In genomic region chr2:172288603-172289002, GRCh38 we compare ENCODE assay signal across 13 cellular contexts.
DNase-seq lines count a peak whose midpoint lies in the region; ATAC-seq, FAIRE-seq and TF ChIP-seq lines count a peak whose summit lies in the region.
"Had no signal": no experiment of that assay in that cellular context is flagged by ENCODE, and none has a peak within 500 bp of the region (broad histone marks: within the 10 kb centered on the region; RNA-seq: fewer than 3 reads in every experiment).

No MANE protein-coding gene starts in this region.

- no peak overlapping the region for H3K4me3 ChIP-seq in MM.1S (ENCODE audit: low read length)
- H3K4me3 ChIP-seq in H7 (ENCODE audit: insufficient read depth, low read depth, low read length) = no peak overlapping the region
- no peak overlapping the region for H3K4me3 ChIP-seq in HepG2 (replicated peaks in 1 of 3; ENCODE audit: insufficient read depth in 1 of 3, low read depth in 2 of 3, low read length in 3 of 3)
- H3K4me3 ChIP-seq: lower lobe of right lung, skin epidermis had no signal

- H4K20me1 ChIP-seq in MM.1S (ENCODE audit: insufficient read depth, low read length) = no peaks in the 10 kb centered on the region
- H4K20me1 ChIP-seq in HepG2 (ENCODE audit: insufficient read depth, low read length) = no peaks in the 10 kb centered on the region

- ATAC-seq in HepG2 = no peak
- ATAC-seq: esophagus mucosa, lower lobe of right lung had no signal

- CTCF ChIA-PET in activated CD4-positive, alpha-beta memory T cell treated with anti-CD3 and anti-CD28 coated beads for 36 hours (lab: Charles Lee) = interaction anchor here (1.7 kb wide), 1 partner anchor 173 kb away, joined by 7 read pairs; no protein-coding TSS in a partner anchor
- CTCF ChIA-PET in activated CD4-positive, alpha-beta memory T cell treated with anti-CD3 and anti-CD28 coated beads, Interleukin-2, amount 10 ng/mL, durations not matched to agents 7 days and 5 days (lab: Charles Lee) = no interaction called here
- CTCF ChIA-PET in HepG2 (lab: Yijun Ruan, JAX; ENCODE audit: low intra/inter-chr PET ratio, low total read pairs) = no interaction called here

- no peak for TF ChIP-seq CTCF in MM.1S (IDR thresholded peaks at IDR 0.05; ENCODE audit: low read length)
- TF ChIP-seq CTCF in HepG2 (CRISPR knock-in tag; IDR thresholded peaks at IDR 0.05) = no peak

- no peaks in the 10 kb centered on the region for H3K36me3 Mint-ChIP-seq in activated CD4-positive, alpha-beta memory T cell treated with anti-CD3 and anti-CD28 coated beads for 36 hours
- no peaks in the 10 kb centered on the region for H3K36me3 Mint-ChIP-seq in activated CD4-positive, alpha-beta memory T cell treated with anti-CD3 and anti-CD28 coated beads, Interleukin-2, amount 10 ng/mL, durations not matched to agents 7 days and 5 days (ENCODE audit: low read depth)

- peaks cover 18% of the 10 kb centered on the region for H3K4me1 Mint-ChIP-seq in activated CD4-positive, alpha-beta memory T cell treated with anti-CD3 and anti-CD28 coated beads for 36 hours (ENCODE audit: low read depth)
- peaks cover 7% of the 10 kb centered on the region for H3K4me1 Mint-ChIP-seq in activated CD4-positive, alpha-beta memory T cell treated with anti-CD3 and anti-CD28 coated beads, Interleukin-2, amount 10 ng/mL, durations not matched to agents 7 days and 5 days
- H3K4me1 Mint-ChIP-seq: B cell had no signal

- H3K4me1 ChIP-seq in MM.1S (ENCODE audit: low read length) (no peaks in the 10 kb centered on the region), HepG2 (ENCODE audit: insufficient read depth, low read length) (no peaks in the 10 kb centered on the region)

- H3K27me3 Mint-ChIP-seq in activated CD4-positive, alpha-beta memory T cell treated with anti-CD3 and anti-CD28 coated beads for 36 hours = no peaks in the 10 kb centered on the region
- peaks cover 8% of the 10 kb centered on the region for H3K27me3 Mint-ChIP-seq in activated CD4-positive, alpha-beta memory T cell treated with anti-CD3 and anti-CD28 coated beads, Interleukin-2, amount 10 ng/mL, durations not matched to agents 7 days and 5 days

- FAIRE-seq in HepG2 (lab: Jason Lieb, UNC) = no peak

- TF ChIP-seq EP300 in HepG2 (IDR thresholded peaks at IDR 0.05; ENCODE audit: low read depth in 2 of 2, low read length in 2 of 2) = no peak
- TF ChIP-seq EP300 in HepG2 (CRISPR knock-in tag; IDR thresholded peaks at IDR 0.05; ENCODE audit: borderline replicate concordance) = no peak

- no peaks in the 10 kb centered on the region for H3F3A ChIP-seq in MM.1S (ENCODE audit: insufficient read depth, low read length)

- H3K79me2 ChIP-seq in MM.1S (ENCODE audit: low read length) (no peaks in the 10 kb centered on the region), HepG2 (ENCODE audit: insufficient read depth, low read length) (no peaks in the 10 kb centered on the region)

- POLR2A ChIA-PET in activated CD4-positive, alpha-beta memory T cell treated with anti-CD3 and anti-CD28 coated beads for 36 hours (lab: Charles Lee) = no interaction called here
- POLR2A ChIA-PET in activated CD4-positive, alpha-beta memory T cell treated with anti-CD3 and anti-CD28 coated beads, Interleukin-2, amount 10 ng/mL, durations not matched to agents 7 days and 5 days (lab: Charles Lee) = no interaction called here
- POLR2A ChIA-PET in HepG2 (lab: Yijun Ruan, JAX) = no interaction called here

- H3K27me3 ChIP-seq in MM.1S (replicated peaks; ENCODE audit: insufficient read depth, low read length) (no peaks in the 10 kb centered on the region), H7 (ENCODE audit: control insufficient read depth, insufficient read depth, low read length) (no peaks in the 10 kb centered on the region), HepG2 (ENCODE audit: control insufficient read depth in 1 of 2, insufficient read depth in 2 of 2, low read length in 2 of 2) (peaks cover 0 to 9% of the 10 kb centered on the region in 2 experiments; a peak in 1 of 5 replicates)

- H3K4me2 ChIP-seq in MM.1S (ENCODE audit: low read depth, low read length) (no peak overlapping the region), HepG2 (ENCODE audit: low read depth, low read length) (no peak overlapping the region)

- in situ Hi-C loops in HepG2 (cut with HindIII; ENCODE audit: extremely low pct_ligation_motif_present, low pct_unique_long_range_greater_than_20kb) = no loop called here

- 9% methylated on average over 1 of the region's 1 CpG for WGBS in HepG2 (ENCODE audit: low lambda C conversion rate)

- no peak overlapping the region for H2AFZ ChIP-seq in MM.1S (ENCODE audit: low read length)
- no peak overlapping the region for H2AFZ ChIP-seq in HepG2 (ENCODE audit: low read length)

- peak; percentile 53 for DNase-seq in activated CD4-positive, alpha-beta memory T cell treated with anti-CD3 and anti-CD28 coated beads for 36 hours
- no peak for DNase-seq in activated CD4-positive, alpha-beta memory T cell treated with anti-CD3 and anti-CD28 coated beads, Interleukin-2, amount 10 ng/mL, durations not matched to agents 7 days and 5 days
- DNase-seq in SW480 (ENCODE audit: low spot score) (peak; percentile 63), dermis microvascular lymphatic vessel endothelial cell (ENCODE audit: low read depth in 2 of 2) (peak; percentile 65 to 84), MM.1S (no peak), H7 (no peak), HepG2 (ENCODE audit: low spot score) (no peak)
- peak; percentile 8 for DNase-seq in stimulated activated naive CD4-positive, alpha-beta T cell treated with Interleukin-2 at 50 U/mL for 16 hours (lab: John Stamatoyannopoulos, UW)
- DNase-seq: lower lobe of right lung, NCI-H524 had no signal

- no peak overlapping the region for H3K27ac Mint-ChIP-seq in activated CD4-positive, alpha-beta memory T cell treated with anti-CD3 and anti-CD28 coated beads for 36 hours
- no peak overlapping the region for H3K27ac Mint-ChIP-seq in activated CD4-positive, alpha-beta memory T cell treated with anti-CD3 and anti-CD28 coated beads, Interleukin-2, amount 10 ng/mL, durations not matched to agents 7 days and 5 days
- H3K27ac Mint-ChIP-seq: B cell had no signal

- H3K9me3 ChIP-seq in MM.1S (replicated peaks; ENCODE audit: insufficient read depth, low read length) (no peaks in the 10 kb centered on the region), HepG2 (ENCODE audit: low read length) (no peaks in the 10 kb centered on the region)
- H3K9me3 ChIP-seq: lower lobe of right lung had no signal

- H3K9ac ChIP-seq in MM.1S (ENCODE audit: low read length) (no peak overlapping the region), HepG2 (ENCODE audit: insufficient read depth, low read depth, low read length) (no peak overlapping the region)

- intact Hi-C loops in activated CD4-positive, alpha-beta memory T cell treated with anti-CD3 and anti-CD28 coated beads for 36 hours (cut with micrococcal nuclease) = no loop called here
- intact Hi-C loops in HepG2 (cut with micrococcal nuclease; ENCODE audit: unreplicated experiment) = loop anchor here (10.0 kb wide), 1 partner anchor 176 kb away; no protein-coding TSS in a partner anchor

- no peak overlapping the region for H3K4me3 Mint-ChIP-seq in activated CD4-positive, alpha-beta memory T cell treated with anti-CD3 and anti-CD28 coated beads for 36 hours
- no peak overlapping the region for H3K4me3 Mint-ChIP-seq in activated CD4-positive, alpha-beta memory T cell treated with anti-CD3 and anti-CD28 coated beads, Interleukin-2, amount 10 ng/mL, durations not matched to agents 7 days and 5 days
- H3K4me3 Mint-ChIP-seq: B cell had no signal

- no peak for TF ChIP-seq POLR2A in HepG2 (IDR thresholded peaks at IDR 0.05; ENCODE audit: insufficient read depth in 1 of 2, low read depth in 2 of 2, low read length in 2 of 2)

- H3K27ac ChIP-seq in MM.1S (ENCODE audit: low read length) = no peak overlapping the region
- no peak overlapping the region for H3K27ac ChIP-seq in HepG2 (ENCODE audit: extremely low read length, insufficient read depth, low read length)
- H3K27ac ChIP-seq: lower lobe of right lung, skin epidermis had no signal

- H3K36me3 ChIP-seq in MM.1S (replicated peaks; ENCODE audit: insufficient read depth, low read length) (no peaks in the 10 kb centered on the region), H7 (replicated peaks; ENCODE audit: control insufficient read depth, insufficient read depth, low read length) (no peaks in the 10 kb centered on the region), HepG2 (replicated peaks in 1 of 2; ENCODE audit: control insufficient read depth in 1 of 2, insufficient read depth in 2 of 2, low read length in 2 of 2) (no peaks in the 10 kb centered on the region)
- H3K36me3 ChIP-seq: lower lobe of right lung had no signal

- H3K9me2 ChIP-seq in MM.1S (replicated peaks; ENCODE audit: insufficient read depth, low read length) = no peaks in the 10 kb centered on the region

- BruUV-seq in HepG2 (replicated peaks; lab: Mats Ljungman, UMichigan) = no TSS peak

- no peaks in the 10 kb centered on the region for H3K9me3 Mint-ChIP-seq in activated CD4-positive, alpha-beta memory T cell treated with anti-CD3 and anti-CD28 coated beads for 36 hours
- no peaks in the 10 kb centered on the region for H3K9me3 Mint-ChIP-seq in activated CD4-positive, alpha-beta memory T cell treated with anti-CD3 and anti-CD28 coated beads, Interleukin-2, amount 10 ng/mL, durations not matched to agents 7 days and 5 days

- no peak for TF ChIP-seq RAD21 in HepG2 (CRISPR knock-in tag; IDR thresholded peaks at IDR 0.05)

TF ChIP-seq in HepG2, 621 proteins besides CTCF, POLR2A, EP300 and RAD21 (continues in another document):
- no peak for TF ChIP-seq ZMAT3 (CRISPR knock-in tag; conservative IDR thresholded peaks at IDR 0.05)
- no peak for TF ChIP-seq TOE1 (CRISPR knock-in tag; IDR thresholded peaks at IDR 0.05)
- no peak for TF ChIP-seq ZNF616 (CRISPR knock-in tag; IDR thresholded peaks at IDR 0.05; ENCODE audit: low read depth)
- no peak for TF ChIP-seq MTA3 (CRISPR knock-in tag; IDR thresholded peaks at IDR 0.05)
- TF ChIP-seq SETDB1 (CRISPR knock-in tag; IDR thresholded peaks at IDR 0.05; ENCODE audit: borderline replicate concordance) = no peak
- TF ChIP-seq ZNF143 (CRISPR knock-in tag; IDR thresholded peaks at IDR 0.05) = no peak
- no peak for TF ChIP-seq ZBTB33 (CRISPR knock-in tag; IDR thresholded peaks at IDR 0.05)
- TF ChIP-seq MED8 (CRISPR knock-in tag; IDR thresholded peaks at IDR 0.05; ENCODE audit: insufficient replicate concordance) = no peak

Comparison
In these comparisons a context has a peak if more than half of its experiments do, and no peak if none do; other contexts are left out.
1. DNase-seq: peak in activated CD4-positive, alpha-beta memory T cell treated with anti-CD3 and anti-CD28 coated beads for 36 hours (single experiment), SW480 (single experiment), dermis microvascular lymphatic vessel endothelial cell (2 of 2) and stimulated activated naive CD4-positive, alpha-beta T cell treated with Interleukin-2 at 50 U/mL for 16 hours (single experiment); none in activated CD4-positive, alpha-beta memory T cell treated with anti-CD3 and anti-CD28 coated beads, Interleukin-2, amount 10 ng/mL, durations not matched to agents 7 days and 5 days (single experiment), MM.1S (single experiment), H7 (single experiment) and HepG2 (single experiment).